21 cellular contexts compared by ENCODE assay signal in genomic region chr2:212665948-212666347, GRCh38.
"Had no signal": no experiment of that assay in that cellular context is flagged by ENCODE, and none has a peak within 500 bp of the region (broad histone marks: within the 10 kb centered on the region; RNA-seq: fewer than 3 reads in every experiment).

No MANE protein-coding gene starts in this region.

- H3K4me3 ChIP-seq: ascending aorta, coronary artery, esophagus muscularis mucosa, gastrocnemius medialis, spleen, thoracic aorta, upper lobe of left lung had no signal

- ATAC-seq: activated CD4-positive, CD25-positive, alpha-beta regulatory T cell treated with anti-CD3 and anti-CD28 coated beads, Interleukin-2, amount 50 U/mL, for 24 hours; activated CD8-positive, alpha-beta memory T cell treated with anti-CD3 and anti-CD28 coated beads, Interleukin-2, amount 10 ng/mL, durations not matched to agents 7 days and 5 days; activated CD8-positive, alpha-beta T cell treated with anti-CD3 and anti-CD28 coated beads for 36 hours; gastrocnemius medialis; left ventricle myocardium superior; natural killer cell had no signal

- DNase-seq: activated CD4-positive, alpha-beta T cell treated with anti-CD3 and anti-CD28 coated beads, Interleukin-2, amount 10 ng/mL, durations not matched to agents 7 days and 5 days; activated CD8-positive, alpha-beta memory T cell treated with anti-CD3 and anti-CD28 coated beads, Interleukin-2, amount 10 ng/mL, durations not matched to agents 7 days and 5 days; activated CD8-positive, alpha-beta T cell treated with anti-CD3 and anti-CD28 coated beads for 36 hours; activated gamma-delta T cell treated with Interleukin-2 at 50 U/mL for 16 hours; activated T-cell treated with anti-CD3 and anti-CD28 coated beads for 4 hours; gastrocnemius medialis; hippocampal formation; left ventricle myocardium superior; mammary epithelial cell; midbrain; natural killer cell; retina; spleen; stimulated activated CD4-positive, alpha-beta T cell treated with anti-CD3 and anti-CD28 coated beads, Interleukin-4, amount 100 ng/mL, for 1 hour; stimulated activated naive CD4-positive, alpha-beta T cell; upper lobe of left lung had no signal
